22 cellular contexts compared by ENCODE assay signal in the genomic region with DNA sequence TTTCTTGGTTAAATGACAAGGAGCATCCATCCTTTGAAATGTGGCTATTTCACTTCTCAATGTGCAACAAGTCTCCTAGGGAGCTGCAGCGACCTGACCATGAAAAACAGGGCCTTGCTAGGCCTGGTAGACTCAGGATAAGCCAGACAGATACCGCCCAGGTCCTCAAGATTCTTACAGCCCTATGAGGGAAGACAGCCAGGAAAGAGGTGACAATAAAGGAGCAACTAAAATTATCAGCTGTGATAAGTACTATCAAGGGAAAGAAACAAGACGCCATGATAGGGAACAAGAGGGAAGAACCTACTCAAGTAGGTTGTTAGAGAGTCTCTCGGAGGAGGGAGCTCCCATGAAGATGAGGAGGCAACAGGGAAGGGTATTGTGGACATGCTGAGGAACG. TPM values are rescaled to one million over a fixed set of nuclear protein-coding genes. Genes with fewer than 3 reads are reported as not detected.
DNase-seq lines count a peak whose midpoint lies in the region; ATAC-seq and TF ChIP-seq lines count a peak whose summit lies in the region.
"Had no signal": no experiment of that assay in that cellular context is flagged by ENCODE, and none has a peak within 500 bp of the region (broad histone marks: within the 10 kb centered on the region; RNA-seq: fewer than 3 reads in every experiment).

No MANE protein-coding gene starts in this region.

- no peaks in the 10 kb centered on the region for H3K9me3 ChIP-seq in CD4-positive, alpha-beta T cell (ENCODE audit: control insufficient read depth, low read length)
- H3K9me3 ChIP-seq in endodermal cell (ENCODE audit: control insufficient read depth, low read length) = no peaks in the 10 kb centered on the region
- H3K9me3 ChIP-seq: Caco-2, SJSA1 had no signal

- H3K4me3 ChIP-seq in endodermal cell (ENCODE audit: low read length) = no peak overlapping the region
- H3K4me3 ChIP-seq: GM23248, PC-9, SJSA1 had no signal

- peak overlapping the region; percentile 18 for H3K27ac Mint-ChIP-seq in activated naive CD8-positive, alpha-beta T cell
- no peak overlapping the region for H3K27ac Mint-ChIP-seq in activated naive CD8-positive, alpha-beta T cell treated with anti-CD3 and anti-CD28 coated beads, Interleukin-2, amount 50 U/mL, for 24 hours
- H3K27ac Mint-ChIP-seq in CD4-positive, alpha-beta T cell = peak overlapping the region; percentile 17
- H3K27ac Mint-ChIP-seq in endodermal cell = peak overlapping the region; percentile 8
- H3K27ac Mint-ChIP-seq in stimulated activated effector memory CD8-positive, alpha-beta T cell treated with anti-CD3 and anti-CD28 coated beads, Interleukin-12 subunit alpha, Interleukin-12 subunit beta, amount 100 ng/mL, for 72 hours = peak overlapping the region; percentile 27

- WGBS in endodermal cell (ENCODE audit: insufficient coverage in 1 of 2, insufficient read length in 1 of 2), 2 experiments = 81 to 82% methylated on average over 5 of the region's 5 CpGs

- POLR2A ChIA-PET in CD4-positive, alpha-beta T cell (lab: Charles Lee) = interaction anchor here (0.6 kb wide), 1 partner anchor 65 kb away, joined by 3 read pairs; no protein-coding TSS in a partner anchor

- H3K27me3 Mint-ChIP-seq in activated naive CD8-positive, alpha-beta T cell = no peaks in the 10 kb centered on the region
- no peaks in the 10 kb centered on the region for H3K27me3 Mint-ChIP-seq in activated naive CD8-positive, alpha-beta T cell treated with anti-CD3 and anti-CD28 coated beads, Interleukin-2, amount 50 U/mL, for 24 hours
- H3K27me3 Mint-ChIP-seq in CD4-positive, alpha-beta T cell = no peaks in the 10 kb centered on the region
- no peaks in the 10 kb centered on the region for H3K27me3 Mint-ChIP-seq in endodermal cell (ENCODE audit: insufficient read depth)

- peaks cover 90% of the 10 kb centered on the region for H3K36me3 ChIP-seq in endodermal cell (ENCODE audit: control insufficient read depth, insufficient read depth, low read length)

- ATAC-seq in activated naive CD8-positive, alpha-beta T cell treated with anti-CD3 and anti-CD28 coated beads, Interleukin-2, amount 50 U/mL, for 24 hours = no peak
- no peak for ATAC-seq in CD4-positive, alpha-beta T cell (ENCODE audit: poor library complexity)
- ATAC-seq in stimulated activated effector memory CD8-positive, alpha-beta T cell treated with anti-CD3 and anti-CD28 coated beads, Interleukin-12 subunit alpha, Interleukin-12 subunit beta, amount 100 ng/mL, for 72 hours = no peak
- ATAC-seq in GM21526 (IDR thresholded peaks at IDR 0.05; ENCODE audit: low FRiP score, unreplicated experiment) = no peak

- H3K9ac ChIP-seq in endodermal cell (ENCODE audit: extremely low read depth, low read length, poor library complexity, severe bottlenecking) = no peak overlapping the region
- H3K9ac ChIP-seq: GM23248 had no signal

- TF ChIP-seq CTCF in CD4-positive, alpha-beta T cell (IDR thresholded peaks at IDR 0.05) = no peak
- no peak for TF ChIP-seq CTCF in endodermal cell (conservative IDR thresholded peaks at IDR 0.05)

- H3K27ac ChIP-seq in CD4-positive, alpha-beta T cell (ENCODE audit: low read depth, low read length) = no peak overlapping the region
- no peak overlapping the region for H3K27ac ChIP-seq in endodermal cell (ENCODE audit: low read depth, low read length)
- H3K27ac ChIP-seq: GM23248, PC-9, SJSA1 had no signal

- peaks cover 35% of the 10 kb centered on the region for H3K36me3 Mint-ChIP-seq in activated naive CD8-positive, alpha-beta T cell
- peaks cover 41% of the 10 kb centered on the region for H3K36me3 Mint-ChIP-seq in activated naive CD8-positive, alpha-beta T cell treated with anti-CD3 and anti-CD28 coated beads, Interleukin-2, amount 50 U/mL, for 24 hours (ENCODE audit: low read depth)
- peaks cover 96% of the 10 kb centered on the region for H3K36me3 Mint-ChIP-seq in CD4-positive, alpha-beta T cell (ENCODE audit: low read depth)
- H3K36me3 Mint-ChIP-seq in endodermal cell (ENCODE audit: low read depth) = peaks cover 83% of the 10 kb centered on the region
- peaks cover 92% of the 10 kb centered on the region for H3K36me3 Mint-ChIP-seq in stimulated activated effector memory CD8-positive, alpha-beta T cell treated with anti-CD3 and anti-CD28 coated beads, Interleukin-12 subunit alpha, Interleukin-12 subunit beta, amount 100 ng/mL, for 72 hours

- no peaks in the 10 kb centered on the region for H3K4me1 Mint-ChIP-seq in activated naive CD8-positive, alpha-beta T cell (ENCODE audit: low read depth)
- no peaks in the 10 kb centered on the region for H3K4me1 Mint-ChIP-seq in activated naive CD8-positive, alpha-beta T cell treated with anti-CD3 and anti-CD28 coated beads, Interleukin-2, amount 50 U/mL, for 24 hours
- H3K4me1 Mint-ChIP-seq in CD4-positive, alpha-beta T cell (ENCODE audit: low read depth) = peaks cover 22% of the 10 kb centered on the region
- H3K4me1 Mint-ChIP-seq in endodermal cell = peaks cover 5% of the 10 kb centered on the region
- H3K4me1 Mint-ChIP-seq in stimulated activated effector memory CD8-positive, alpha-beta T cell treated with anti-CD3 and anti-CD28 coated beads, Interleukin-12 subunit alpha, Interleukin-12 subunit beta, amount 100 ng/mL, for 72 hours = no peaks in the 10 kb centered on the region

- H3K9me3 Mint-ChIP-seq in activated naive CD8-positive, alpha-beta T cell (ENCODE audit: low read depth) = no peaks in the 10 kb centered on the region
- H3K9me3 Mint-ChIP-seq in activated naive CD8-positive, alpha-beta T cell treated with anti-CD3 and anti-CD28 coated beads, Interleukin-2, amount 50 U/mL, for 24 hours = no peaks in the 10 kb centered on the region
- no peaks in the 10 kb centered on the region for H3K9me3 Mint-ChIP-seq in CD4-positive, alpha-beta T cell
- no peaks in the 10 kb centered on the region for H3K9me3 Mint-ChIP-seq in endodermal cell
- H3K9me3 Mint-ChIP-seq in stimulated activated effector memory CD8-positive, alpha-beta T cell treated with anti-CD3 and anti-CD28 coated beads, Interleukin-12 subunit alpha, Interleukin-12 subunit beta, amount 100 ng/mL, for 72 hours = no peaks in the 10 kb centered on the region

- intact Hi-C loops in CD4-positive, alpha-beta T cell (cut with DNase I, micrococcal nuclease) = no loop called here

- CTCF ChIA-PET in CD4-positive, alpha-beta T cell (lab: Charles Lee) = no interaction called here

- peaks cover 2% of the 10 kb centered on the region for H3K4me1 ChIP-seq in endodermal cell (ENCODE audit: control insufficient read depth, insufficient read depth, low read length)
- H3K4me1 ChIP-seq: Caco-2, SJSA1 had no signal

- no peak overlapping the region for H3K4me3 Mint-ChIP-seq in activated naive CD8-positive, alpha-beta T cell
- no peak overlapping the region for H3K4me3 Mint-ChIP-seq in activated naive CD8-positive, alpha-beta T cell treated with anti-CD3 and anti-CD28 coated beads, Interleukin-2, amount 50 U/mL, for 24 hours
- H3K4me3 Mint-ChIP-seq in CD4-positive, alpha-beta T cell = no peak overlapping the region
- no peak overlapping the region for H3K4me3 Mint-ChIP-seq in endodermal cell
- H3K4me3 Mint-ChIP-seq in stimulated activated effector memory CD8-positive, alpha-beta T cell treated with anti-CD3 and anti-CD28 coated beads, Interleukin-12 subunit alpha, Interleukin-12 subunit beta, amount 100 ng/mL, for 72 hours = no peak overlapping the region

- no peak for DNase-seq in activated naive CD8-positive, alpha-beta T cell treated with anti-CD3 and anti-CD28 coated beads, Interleukin-2, amount 50 U/mL, for 24 hours
- DNase-seq in CD4-positive, alpha-beta T cell = no peak
- DNase-seq in endodermal cell (no peak), NCI-H1930 (lab: John Stamatoyannopoulos, UW) (no peak)
- no peak for DNase-seq in stimulated activated effector memory CD8-positive, alpha-beta T cell treated with anti-CD3 and anti-CD28 coated beads, Interleukin-12 subunit alpha, Interleukin-12 subunit beta, amount 100 ng/mL, for 72 hours (ENCODE audit: low spot score in 2 of 2)
- DNase-seq: Caco-2, GM23248, H7, Karpas-422, NCI-H1092, NCI-H1436, NCI-H187 treated with DMSO at 0.1 percent for 48 hours, NCI-H2107, NCI-H446, NCI-H524 treated with DMSO at 0.1 percent for 48 hours, PC-9, Right ventricle myocardium superior had no signal

- no peaks in the 10 kb centered on the region for H3K27me3 ChIP-seq in CD4-positive, alpha-beta T cell (ENCODE audit: control insufficient read depth, insufficient read depth, low read length)
- H3K27me3 ChIP-seq in endodermal cell (ENCODE audit: control insufficient read depth, insufficient read depth, low read length, poor library complexity, severe bottlenecking) = no peaks in the 10 kb centered on the region
- H3K27me3 ChIP-seq: SJSA1 had no signal

RNA-seq across cellular contexts. Expression of gene EMILIN3, which starts 51.4 kb away (rescaled TPM):
- under 1 TPM; 0.11 to 0.22 TPM for total RNA-seq in CD4-positive, alpha-beta T cell
- 1 to 10 TPM; 5.3 to 9.6 TPM for total RNA-seq in endodermal cell
- 9.3 TPM for polyA plus RNA-seq in endodermal cell (2013, experiment 1 of 2)
- polyA plus RNA-seq in endodermal cell (2013, experiment 2 of 2) = 8.2 TPM
- total RNA-seq: A172, GM23248, HT-29, PC-9, SJSA1 had no signal
- polyA plus RNA-seq: GM23248 had no signal

Comparison
In these comparisons a context has a peak if more than half of its experiments do, and no peak if none do; other contexts are left out.
1. RNA of gene EMILIN3, which starts 51.4 kb away (total RNA-seq): 5.3 to 9.6 TPM in endodermal cell; 0.11 to 0.22 TPM in CD4-positive, alpha-beta T cell; every median in the first group is over 4 times any median in the second.